10 cellular contexts compared by ENCODE assay signal in genomic region chr13:31982540-31982939, GRCh38. TPM values are rescaled to one million over a fixed set of nuclear protein-coding genes. Genes with fewer than 3 reads are reported as not detected.
A peak's percentile ranks its signal among the peaks of the same experiment; 100 is the strongest.
DNase-seq lines count a peak whose midpoint lies in the region; ATAC-seq and TF ChIP-seq lines count a peak whose summit lies in the region.
"Had no signal": no experiment of that assay in that cellular context is flagged by ENCODE, and none has a peak within 500 bp of the region (broad histone marks: within the 10 kb centered on the region; RNA-seq: fewer than 3 reads in every experiment).

No MANE protein-coding gene starts in this region.

- TF ChIP-seq POLR2A in transverse colon (IDR thresholded peaks at IDR 0.05): no peak

- H3K36me3 ChIP-seq in SJSA1 (no peaks in the 10 kb centered on the region), transverse colon (no peaks in the 10 kb centered on the region)
- H3K36me3 ChIP-seq: upper lobe of left lung had no signal

- H3K4me3 ChIP-seq in SJSA1 (no peak overlapping the region), transverse colon (no peak overlapping the region)
- H3K4me3 ChIP-seq: upper lobe of left lung had no signal

- no peaks in the 10 kb centered on the region for H3K9me3 ChIP-seq in SJSA1 (replicated peaks)
- H3K9me3 ChIP-seq in transverse colon: no peaks in the 10 kb centered on the region
- H3K9me3 ChIP-seq: upper lobe of left lung had no signal

- no peak overlapping the region for H3K27ac ChIP-seq in SJSA1
- H3K27ac ChIP-seq in transverse colon: no peak overlapping the region
- H3K27ac ChIP-seq: C4-2B, upper lobe of left lung had no signal

- TF ChIP-seq CTCF in transverse colon (IDR thresholded peaks at IDR 0.05) (no peak), GM13977 (IDR thresholded peaks at IDR 0.05; ENCODE audit: extremely low read depth, insufficient read depth, missing control alignments) (no peak)

- H3K4me1 ChIP-seq in SJSA1 (replicated peaks): peaks cover 5% of the 10 kb centered on the region
- H3K4me1 ChIP-seq in transverse colon: no peaks in the 10 kb centered on the region

- H3K27me3 ChIP-seq in SJSA1 (replicated peaks) (no peaks in the 10 kb centered on the region), transverse colon (no peaks in the 10 kb centered on the region)
- H3K27me3 ChIP-seq: upper lobe of left lung had no signal

- intact Hi-C loops in Right ventricle myocardium inferior (cut with DNase I): no loop called here
- intact Hi-C loops in transverse colon (cut with DNase I; ENCODE audit: low total_unique reads): no loop called here

- WGBS in transverse colon (ENCODE audit: low coverage in 1 of 2), 2 donors: 40 to 54% methylated on average over 5 of the region's 5 CpGs

- in situ Hi-C loops in transverse colon (cut with MboI; ENCODE audit: low pct_ligation_motif_present in 1 of 4, low pct_unique_long_range_greater_than_20kb in 1 of 4, low sequenced_read_pairs in 3 of 4) (loop anchor here in 1 of 4 donors (25.0 kb wide), 1 partner anchor 105 kb away; no protein-coding TSS in a partner anchor), GM13977 (cut with MboI; ENCODE audit: low pct_unique_long_range_greater_than_20kb, low sequenced_read_pairs, unreplicated experiment) (no loop called here)

- DNase-seq in A172 (ENCODE audit: low spot score) (peak; percentile 95), LHCN-M2 (ENCODE audit: low read depth) (peak; percentile 98), SJSA1 (ENCODE audit: low read depth in 1 of 2, low spot score in 2 of 2) (peak; percentile 43 to 74), Right ventricle myocardium inferior (ENCODE audit: missing footprints) (peak; percentile 81), transverse colon (peak; percentile 45), GM13977 (ENCODE audit: low spot score) (no peak)
- DNase-seq in activated CD4-positive, alpha-beta T cell treated with anti-CD3 and anti-CD28 coated beads for 48 hours: no peak

- ATAC-seq in Right ventricle myocardium inferior (peak; percentile 60), GM19452 (IDR thresholded peaks at IDR 0.05; ENCODE audit: unreplicated experiment) (no peak)

- TF ChIP-seq EP300 in transverse colon (IDR thresholded peaks at IDR 0.05; ENCODE audit: low read depth): no peak

RNA-seq across cellular contexts. Expression of gene FRY, which starts 49.0 kb away (rescaled TPM):
- 0.21 and 0.62 TPM in 2 replicates for total RNA-seq in A172 (2014; rRNA removed; shearing (Covaris generic))
- total RNA-seq in LHCN-M2 (2014; rRNA removed) (2.5 TPM in 2 replicates), Right ventricle myocardium inferior (146 TPM), transverse colon (10 to 100 TPM in 2 of 4 donors, 1 to 10 TPM in 2; 6.7 to 42.6 (median 12.4) TPM)
- polyA plus RNA-seq in LHCN-M2 (2012): 6.3 TPM
- 2.0 and 2.5 TPM in 2 replicates for total RNA-seq in SJSA1 (2014; rRNA removed; shearing (Covaris generic))

Comparison
In these comparisons a context has a peak if more than half of its experiments do, and no peak if none do; other contexts are left out.
1. DNase-seq: peak in A172 (single experiment), LHCN-M2 (single experiment), SJSA1 (2 of 2), Right ventricle myocardium inferior (single experiment) and transverse colon (single experiment); none in activated CD4-positive, alpha-beta T cell treated with anti-CD3 and anti-CD28 coated beads for 48 hours (single experiment) and GM13977 (single experiment).